ENCODE assay signal across 8 cellular contexts in the genomic region with DNA sequence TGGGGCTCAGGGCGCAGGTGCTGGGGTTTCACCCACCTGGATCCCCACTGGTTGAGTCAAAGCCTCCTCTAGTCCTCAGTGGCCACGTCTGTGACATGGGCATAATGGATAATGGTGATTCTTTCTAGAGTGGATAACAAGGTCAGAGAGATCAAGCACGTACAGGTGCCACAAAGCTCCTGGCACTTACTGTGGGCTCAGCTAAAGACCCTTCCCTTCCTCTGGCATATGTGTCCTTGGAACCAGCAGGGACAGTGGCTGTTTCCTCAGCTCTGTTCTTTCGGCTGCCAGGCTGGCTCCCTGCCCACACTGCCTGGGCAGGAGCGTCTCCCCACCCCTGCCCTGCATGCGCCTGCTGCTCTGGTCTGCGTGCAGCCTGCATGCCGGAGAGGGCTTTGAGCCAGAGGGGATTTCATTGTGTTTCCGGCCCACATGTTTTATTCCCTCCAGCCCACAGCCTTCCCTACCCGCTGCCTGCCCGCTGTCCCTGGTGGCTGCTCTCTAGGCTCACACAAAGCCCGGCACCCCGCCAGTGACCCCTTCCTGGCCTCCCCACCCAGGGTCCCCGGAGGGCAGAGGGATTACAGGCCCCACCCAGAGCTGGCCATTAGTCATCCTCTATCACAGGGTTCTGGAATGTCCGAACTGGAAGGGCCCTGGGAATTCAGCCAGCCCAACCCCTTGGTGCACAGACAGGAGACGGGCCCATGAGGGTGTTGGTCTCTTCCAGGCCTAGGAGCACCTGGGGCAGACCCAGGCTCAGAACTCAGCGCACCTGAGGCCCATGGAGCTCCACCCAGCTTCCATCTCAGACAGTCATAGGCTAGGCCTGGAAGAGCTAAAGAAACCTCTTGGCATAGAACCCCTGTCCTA. TPM values are rescaled to one million over a fixed set of nuclear protein-coding genes. Genes with fewer than 3 reads are reported as not detected.
A peak's percentile ranks its signal among the peaks of the same experiment; 100 is the strongest.
DNase-seq lines count a peak whose midpoint lies in the region; ATAC-seq and TF ChIP-seq lines count a peak whose summit lies in the region.

No MANE protein-coding gene starts in this region.

- H4K20me1 ChIP-seq in GM23248 (ENCODE audit: insufficient read depth), result no peaks in the 10 kb centered on the region

- intact Hi-C loops in heart right ventricle (cut with DNase I) (loop anchor here in 2 of 10 donors (2.0 to 10.0 kb wide), 2 partner anchors 52 to 78 kb away; a partner anchor contains a TSS), sigmoid colon (cut with DNase I) (loop anchor here (5.0 kb wide), 1 partner anchor 130 kb away; no protein-coding TSS in a partner anchor)

- in situ Hi-C loops in GM23248 (cut with MboI), result no loop called here

- H3K4me1 Mint-ChIP-seq in immature natural killer cell, result peaks cover 16 to 26% of the 10 kb centered on the region in 2 donors
- peaks cover 23% of the 10 kb centered on the region for H3K4me1 Mint-ChIP-seq in stimulated activated effector memory CD8-positive, alpha-beta T cell treated with anti-CD3 and anti-CD28 coated beads, Interleukin-12 subunit alpha, Interleukin-12 subunit beta, amount 100 ng/mL, for 72 hours

- peak overlapping the region; percentile 52 for H3K9ac ChIP-seq in GM23248

- no peaks in the 10 kb centered on the region for H3K9me3 Mint-ChIP-seq in immature natural killer cell
- no peaks in the 10 kb centered on the region for H3K9me3 Mint-ChIP-seq in stimulated activated effector memory CD8-positive, alpha-beta T cell treated with anti-CD3 and anti-CD28 coated beads, Interleukin-12 subunit alpha, Interleukin-12 subunit beta, amount 100 ng/mL, for 72 hours

- TF ChIP-seq EP300 in sigmoid colon (IDR thresholded peaks at IDR 0.05), result peak in 1 of 4 donors; percentile 32

- H3K36me3 Mint-ChIP-seq in immature natural killer cell, result no peaks in the 10 kb centered on the region
- H3K36me3 Mint-ChIP-seq in stimulated activated effector memory CD8-positive, alpha-beta T cell treated with anti-CD3 and anti-CD28 coated beads, Interleukin-12 subunit alpha, Interleukin-12 subunit beta, amount 100 ng/mL, for 72 hours, result peaks cover 31% of the 10 kb centered on the region

- peaks cover 34% of the 10 kb centered on the region for H3F3A ChIP-seq in GM23248 (ENCODE audit: insufficient read depth)

- peaks cover 63% of the 10 kb centered on the region for H3K4me1 ChIP-seq in GM23248 (ENCODE audit: insufficient read depth)
- H3K4me1 ChIP-seq in heart right ventricle, result peaks cover 51 to 77% (median 72%) of the 10 kb centered on the region in 9 donors
- peaks cover 0 to 72% (median 70%) of the 10 kb centered on the region in 4 donors for H3K4me1 ChIP-seq in sigmoid colon

- no peak overlapping the region for H2AFZ ChIP-seq in GM23248

- DNase-seq in GM23248 (peak; percentile 95), heart right ventricle (peak; percentile 92 to 94), sigmoid colon (peak; percentile 97), immature natural killer cell (no peak)
- DNase-seq in stimulated activated effector memory CD8-positive, alpha-beta T cell treated with anti-CD3 and anti-CD28 coated beads, Interleukin-12 subunit alpha, Interleukin-12 subunit beta, amount 100 ng/mL, for 72 hours (ENCODE audit: low spot score in 2 of 2), result no peak

- peaks cover 0 to 4% (median 0%) of the 10 kb centered on the region in 3 donors for H3K27me3 Mint-ChIP-seq in immature natural killer cell (ENCODE audit: low read depth in 3 of 3)

- no peak overlapping the region for H3K27ac Mint-ChIP-seq in immature natural killer cell
- no peak overlapping the region for H3K27ac Mint-ChIP-seq in stimulated activated effector memory CD8-positive, alpha-beta T cell treated with anti-CD3 and anti-CD28 coated beads, Interleukin-12 subunit alpha, Interleukin-12 subunit beta, amount 100 ng/mL, for 72 hours

- ATAC-seq in heart right ventricle (peak; percentile 69 to 89 (median 84)), GM19351 (IDR thresholded peaks at IDR 0.05; ENCODE audit: unreplicated experiment) (no peak), GM18517 (IDR thresholded peaks at IDR 0.05; ENCODE audit: unreplicated experiment) (no peak)
- no peak for ATAC-seq in stimulated activated effector memory CD8-positive, alpha-beta T cell treated with anti-CD3 and anti-CD28 coated beads, Interleukin-12 subunit alpha, Interleukin-12 subunit beta, amount 100 ng/mL, for 72 hours

- no peak overlapping the region for H3K4me3 Mint-ChIP-seq in immature natural killer cell
- no peak overlapping the region for H3K4me3 Mint-ChIP-seq in stimulated activated effector memory CD8-positive, alpha-beta T cell treated with anti-CD3 and anti-CD28 coated beads, Interleukin-12 subunit alpha, Interleukin-12 subunit beta, amount 100 ng/mL, for 72 hours

- TF ChIP-seq CTCF in VCaP (conservative IDR thresholded peaks at IDR 0.05), result 0 out of 2 replicates have a peak, but pooled peaks have one; percentile 8
- peak in 6 of 9 donors; percentile 6 to 35 (median 16) for TF ChIP-seq CTCF in heart right ventricle (IDR thresholded peaks at IDR 0.05)
- TF ChIP-seq CTCF in sigmoid colon (IDR thresholded peaks at IDR 0.05), result peak in 1 of 4 experiments; percentile 23

- no peaks in the 10 kb centered on the region for H3K9me2 ChIP-seq in GM23248 (ENCODE audit: insufficient read depth)

- 9 to 17% methylated on average over 13 to 17 of the region's 17 CpGs for WGBS in GM23248 (ENCODE audit: low coverage in 1 of 2, low lambda C conversion rate in 2 of 2, missing lambda C conversion rate in 2 of 2), 2 experiments
- 12 to 21% methylated on average over 17 of the region's 17 CpGs for WGBS in heart right ventricle, 2 donors
- WGBS in sigmoid colon, 2 donors, result 16 to 55% methylated on average over 17 of the region's 17 CpGs

- peak overlapping the region; percentile 33 for H3K4me2 ChIP-seq in GM23248 (ENCODE audit: unreplicated experiment)

- H3K27me3 ChIP-seq in GM23248 (replicated peaks; ENCODE audit: insufficient read depth), result no peaks in the 10 kb centered on the region
- no peaks in the 10 kb centered on the region for H3K27me3 ChIP-seq in heart right ventricle
- no peaks in the 10 kb centered on the region for H3K27me3 ChIP-seq in sigmoid colon

- H3K79me2 ChIP-seq in GM23248 (ENCODE audit: insufficient read depth), result peaks cover 72% of the 10 kb centered on the region

- no peak overlapping the region for H3K4me3 ChIP-seq in GM23248
- peak overlapping the region in 3 of 10 donors; percentile 1 to 11 (median 11) for H3K4me3 ChIP-seq in heart right ventricle
- H3K4me3 ChIP-seq in sigmoid colon, result peak overlapping the region in 1 of 4 donors; percentile 12

- no peak for TF ChIP-seq POLR2A in sigmoid colon (IDR thresholded peaks at IDR 0.05)

- H3K36me3 ChIP-seq in GM23248 (ENCODE audit: low read depth) (peaks cover 7% of the 10 kb centered on the region; the same call in 1 of the 2 replicates), heart right ventricle (peaks cover under 1 to 63% (median 23%) of the 10 kb centered on the region in 9 donors), sigmoid colon (peaks cover 18 to 31% (median 26%) of the 10 kb centered on the region in 4 donors)

- peak overlapping the region; percentile 72 for H3K27ac ChIP-seq in GM23248
- H3K27ac ChIP-seq in VCaP, result peak overlapping the region; percentile 92
- H3K27ac ChIP-seq in heart right ventricle, result peak overlapping the region; percentile 86 to 100 (median 99)
- H3K27ac ChIP-seq in sigmoid colon, result peak overlapping the region; percentile 91 to 98 (median 98)

- H3K9me3 ChIP-seq in GM23248 (ENCODE audit: low read depth) (no peaks in the 10 kb centered on the region), heart right ventricle (no peaks in the 10 kb centered on the region), sigmoid colon (no peaks in the 10 kb centered on the region)

RNA-seq across cellular contexts. Expression of a gene that starts 55.3 kb away (rescaled TPM):
- total RNA-seq in GM23248 (2014; rRNA removed; shearing (Covaris generic)), result 36.1 and 73.7 TPM in 2 replicates
- polyA plus RNA-seq in GM23248 (2016; fragmentation: Nextera tagmentation; extraction: Ambion mirVana) (31.5 and 35.9 TPM in 2 replicates), heart right ventricle (10 to 100 TPM; 29.4 to 63.0 TPM), sigmoid colon (10 to 100 TPM in 2 of 3 donors, 1 to 10 TPM in 1; 6.0 to 12.3 (median 10.2) TPM), immature natural killer cell (under 1 TPM in 2 of 3 donors, not detected in 1; 0.64 to 0.71 TPM)
- total RNA-seq in heart right ventricle (10 to 100 TPM; 26.7 to 47.8 (median 41.5) TPM), sigmoid colon (10 to 100 TPM in 1 of 4 donors, 1 to 10 TPM in 3; 5.1 to 14.1 (median 7.7) TPM)

RNA-seq across cellular contexts. Expression of a gene that starts 55.6 kb away (rescaled TPM):
- 127 and 135 TPM in 2 replicates for total RNA-seq in GM23248 (2014; rRNA removed; shearing (Covaris generic))
- 123 and 130 TPM in 2 replicates for polyA plus RNA-seq in GM23248 (2016; fragmentation: Nextera tagmentation; extraction: Ambion mirVana)
- 100 to 1,000 TPM in 1 of 10 donors, 10 to 100 TPM in 9; 63.2 to 115 (median 82.4) TPM for total RNA-seq in heart right ventricle
- polyA plus RNA-seq in heart right ventricle, result 10 to 100 TPM; 34.7 to 94.1 TPM
- 100 to 1,000 TPM in 3 of 4 donors, 10 to 100 TPM in 1; 82.8 to 140 (median 128) TPM for total RNA-seq in sigmoid colon
- polyA plus RNA-seq in sigmoid colon, result 10 to 100 TPM; 51.7 to 61.5 (median 58.7) TPM
- 10 to 100 TPM; 15.0 to 22.4 (median 20.8) TPM for polyA plus RNA-seq in immature natural killer cell

Comparison
In these comparisons a context has a peak if more than half of its experiments do, and no peak if none do; other contexts are left out.
1. DNase-seq: peak in GM23248 (single experiment), heart right ventricle (2 of 2) and sigmoid colon (single experiment); none in immature natural killer cell (0 of 3) and stimulated activated effector memory CD8-positive, alpha-beta T cell treated with anti-CD3 and anti-CD28 coated beads, Interleukin-12 subunit alpha, Interleukin-12 subunit beta, amount 100 ng/mL, for 72 hours (0 of 2).
2. ATAC-seq: peak in heart right ventricle (8 of 8); none in stimulated activated effector memory CD8-positive, alpha-beta T cell treated with anti-CD3 and anti-CD28 coated beads, Interleukin-12 subunit alpha, Interleukin-12 subunit beta, amount 100 ng/mL, for 72 hours (single experiment), GM19351 (single experiment) and GM18517 (single experiment).
3. RNA of a gene that starts 55.3 kb away (polyA plus RNA-seq): 29.4 to 63.0 TPM in heart right ventricle, 31.5 to 35.9 TPM in GM23248 and 6.0 to 12.3 TPM in sigmoid colon; 0.64 to 0.71 TPM in immature natural killer cell; every median in the first group is over 4 times any median in the second.
4. Peak in every context shown above with its lines, with median percentiles within 50 percentile points of each other: H3K27ac ChIP-seq.